ENCODE assay signal across 22 cellular contexts in the genomic region with DNA sequence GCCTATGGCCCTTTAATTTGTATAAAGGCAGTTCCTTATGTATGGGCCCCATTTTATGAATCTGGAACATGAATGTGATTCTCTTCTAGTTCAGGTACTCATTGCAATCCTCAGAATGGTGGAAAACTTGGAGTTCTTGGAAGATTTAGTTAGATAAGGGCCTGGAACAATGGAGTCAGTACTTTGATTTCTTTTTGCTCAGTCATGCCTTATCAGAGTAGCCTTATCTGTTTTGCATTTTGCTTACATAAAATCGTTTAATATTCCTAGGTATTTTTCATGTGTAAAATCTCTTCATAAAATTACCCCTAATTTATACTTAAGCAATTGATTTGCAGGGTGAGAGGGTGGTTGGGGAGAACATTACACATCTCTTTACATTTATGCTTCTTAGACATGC.
A peak's percentile ranks its signal among the peaks of the same experiment; 100 is the strongest.
DNase-seq lines count a peak whose midpoint lies in the region; ATAC-seq, FAIRE-seq and TF ChIP-seq lines count a peak whose summit lies in the region.
"Had no signal": no experiment of that assay in that cellular context is flagged by ENCODE, and none has a peak within 500 bp of the region (broad histone marks: within the 10 kb centered on the region; RNA-seq: fewer than 3 reads in every experiment).

No MANE protein-coding gene starts in this region.

- POLR2A ChIA-PET in HepG2 (lab: Yijun Ruan, JAX) (no interaction called here), WTC11 (lab: Charles Lee) (no interaction called here)

- H3K27me3 Mint-ChIP-seq in WTC11 (ENCODE audit: low read depth) = no peaks in the 10 kb centered on the region
- no peaks in the 10 kb centered on the region for H3K27me3 Mint-ChIP-seq in activated CD4-positive, alpha-beta T cell treated with anti-CD3 and anti-CD28 coated beads, Interleukin-2, amount 10 ng/mL, durations not matched to agents 24 days and 14 days
- H3K27me3 Mint-ChIP-seq: B cell; CD4-positive, CD25-positive, alpha-beta regulatory T cell had no signal

- BruUV-seq in HepG2 (replicated peaks; lab: Mats Ljungman, UMichigan) = no TSS peak

- no peaks in the 10 kb centered on the region for H3K9me2 ChIP-seq in neural cell (ENCODE audit: insufficient read depth, low read length)

- H3K4me3 ChIP-seq in HepG2 (replicated peaks in 1 of 3; ENCODE audit: insufficient read depth in 1 of 3, low read depth in 2 of 3, low read length in 3 of 3) (no peak overlapping the region), right lobe of liver (no peak overlapping the region), neural cell (ENCODE audit: low read length) (no peak overlapping the region)
- H3K4me3 ChIP-seq: GM23248, HAP-1 had no signal

- H4K20me1 ChIP-seq in HepG2 (ENCODE audit: insufficient read depth, low read length) = peaks cover 4% of the 10 kb centered on the region; the same call in 1 of the 2 replicates
- H4K20me1 ChIP-seq in neural cell (ENCODE audit: insufficient read depth) = no peaks in the 10 kb centered on the region

- H3K9ac ChIP-seq in HepG2 (ENCODE audit: insufficient read depth, low read depth, low read length) = no peak overlapping the region
- H3K9ac ChIP-seq in neural cell (ENCODE audit: low read length) = no peak overlapping the region
- H3K9ac ChIP-seq: GM23248 had no signal

- H3K4me1 ChIP-seq in HepG2 (ENCODE audit: insufficient read depth, low read length) (peaks cover 28% of the 10 kb centered on the region), right lobe of liver (peaks cover 0 to 3% (median 0%) of the 10 kb centered on the region in 4 donors)

- peak overlapping the region; percentile 66 for H3K27ac Mint-ChIP-seq in WTC11
- H3K27ac Mint-ChIP-seq in activated CD4-positive, alpha-beta T cell treated with anti-CD3 and anti-CD28 coated beads, Interleukin-2, amount 10 ng/mL, durations not matched to agents 24 days and 14 days = no peak overlapping the region
- H3K27ac Mint-ChIP-seq: B cell; CD4-positive, CD25-positive, alpha-beta regulatory T cell; CD8-positive, alpha-beta T cell; HFFc6 had no signal

- H3K4me3 Mint-ChIP-seq in WTC11 = no peak overlapping the region
- no peak overlapping the region for H3K4me3 Mint-ChIP-seq in activated CD4-positive, alpha-beta T cell treated with anti-CD3 and anti-CD28 coated beads, Interleukin-2, amount 10 ng/mL, durations not matched to agents 24 days and 14 days
- H3K4me3 Mint-ChIP-seq: B cell; CD4-positive, CD25-positive, alpha-beta regulatory T cell; CD8-positive, alpha-beta T cell; HFFc6 had no signal

- in situ Hi-C loops in HepG2 (cut with HindIII; ENCODE audit: extremely low pct_ligation_motif_present, low pct_unique_long_range_greater_than_20kb) = no loop called here

- H3K36me3 Mint-ChIP-seq in WTC11 = peaks cover 13% of the 10 kb centered on the region
- H3K36me3 Mint-ChIP-seq in activated CD4-positive, alpha-beta T cell treated with anti-CD3 and anti-CD28 coated beads, Interleukin-2, amount 10 ng/mL, durations not matched to agents 24 days and 14 days (ENCODE audit: low read depth) = peaks cover 22% of the 10 kb centered on the region

- H2AFZ ChIP-seq in HepG2 (ENCODE audit: low read length) (no peak overlapping the region), neural cell (ENCODE audit: low read depth, low read length) (no peak overlapping the region)
- H2AFZ ChIP-seq: GM23248 had no signal

- peaks cover 95% of the 10 kb centered on the region for H3K4me1 Mint-ChIP-seq in WTC11
- H3K4me1 Mint-ChIP-seq in activated CD4-positive, alpha-beta T cell treated with anti-CD3 and anti-CD28 coated beads, Interleukin-2, amount 10 ng/mL, durations not matched to agents 24 days and 14 days = peaks cover 77% of the 10 kb centered on the region

- WGBS in HepG2 (ENCODE audit: low lambda C conversion rate) = 28% methylated on average over 1 of the region's 1 CpG
- 22% methylated on average over 1 of the region's 1 CpG for WGBS in right lobe of liver (ENCODE audit: insufficient coverage, low coverage, low lambda C conversion rate, missing lambda C conversion rate)

- no peak for TF ChIP-seq EP300 in HepG2 (IDR thresholded peaks at IDR 0.05; ENCODE audit: low read depth in 2 of 2, low read length in 2 of 2)
- no peak for TF ChIP-seq EP300 in HepG2 (CRISPR knock-in tag; IDR thresholded peaks at IDR 0.05; ENCODE audit: borderline replicate concordance)
- no peak for TF ChIP-seq EP300 in neural cell (conservative IDR thresholded peaks at IDR 0.05; ENCODE audit: poor library complexity, severe bottlenecking)

- H3K27me3 ChIP-seq in HepG2 (ENCODE audit: control insufficient read depth in 1 of 2, insufficient read depth in 2 of 2, low read length in 2 of 2) = no peaks in the 10 kb centered on the region
- no peaks in the 10 kb centered on the region for H3K27me3 ChIP-seq in right lobe of liver
- no peaks in the 10 kb centered on the region for H3K27me3 ChIP-seq in neural cell (ENCODE audit: insufficient read depth, low read depth, low read length)

- no peak overlapping the region for H3K27ac ChIP-seq in HepG2 (ENCODE audit: extremely low read length, insufficient read depth, low read length)
- no peak overlapping the region for H3K27ac ChIP-seq in right lobe of liver
- peak overlapping the region; percentile 91 for H3K27ac ChIP-seq in neural cell (ENCODE audit: low read length)
- H3K27ac ChIP-seq: 22Rv1, GM23248 had no signal

- CTCF ChIA-PET in HepG2 (lab: Yijun Ruan, JAX; ENCODE audit: low intra/inter-chr PET ratio, low total read pairs) (no interaction called here), WTC11 (lab: Charles Lee) (no interaction called here)

- no peak overlapping the region for H3K4me2 ChIP-seq in HepG2 (ENCODE audit: low read depth, low read length)
- H3K4me2 ChIP-seq in neural cell (ENCODE audit: low read length) = no peak overlapping the region

- DNase-seq in HepG2 (ENCODE audit: low spot score) = no peak
- DNase-seq in right lobe of liver = no peak
- DNase-seq in WTC11 (ENCODE audit: low spot score) = no peak
- no peak for DNase-seq in activated CD4-positive, alpha-beta T cell treated with anti-CD3 and anti-CD28 coated beads, Interleukin-2, amount 10 ng/mL, durations not matched to agents 24 days and 14 days
- no peak for DNase-seq in stimulated activated CD4-positive, alpha-beta T cell treated with anti-CD3 and anti-CD28 coated beads, Interleukin-2, amount 100 ng/mL, for 24 hours
- no peak for DNase-seq in NK-92 treated with Interleukin-12 subunit alpha and Interleukin-12 subunit beta, amount 100 ng/mL, for 24 hours (lab: John Stamatoyannopoulos, UW)
- DNase-seq: C1 segment of cervical spinal cord; Caco-2; CD4-positive, CD25-positive, alpha-beta regulatory T cell; CD8-positive, alpha-beta T cell; DMS153; DND-41; GM23248; HFFc6 had no signal

- H3K79me2 ChIP-seq in HepG2 (ENCODE audit: insufficient read depth, low read length) (peaks cover 7% of the 10 kb centered on the region), neural cell (replicated peaks; ENCODE audit: insufficient read depth, low read length) (peaks cover 97% of the 10 kb centered on the region)

- intact Hi-C loops in HepG2 (cut with micrococcal nuclease; ENCODE audit: unreplicated experiment) = no loop called here
- intact Hi-C loops in right lobe of liver (cut with DNase I) = no loop called here
- intact Hi-C loops in activated CD4-positive, alpha-beta T cell treated with anti-CD3 and anti-CD28 coated beads, Interleukin-2, amount 10 ng/mL, durations not matched to agents 24 days and 14 days (cut with micrococcal nuclease) = no loop called here

- TF ChIP-seq POLR2A in HepG2 (IDR thresholded peaks at IDR 0.05; ENCODE audit: insufficient read depth in 1 of 2, low read depth in 2 of 2, low read length in 2 of 2) (no peak), right lobe of liver (IDR thresholded peaks at IDR 0.05) (no peak)

- no peaks in the 10 kb centered on the region for H3K9me3 Mint-ChIP-seq in WTC11
- no peaks in the 10 kb centered on the region for H3K9me3 Mint-ChIP-seq in activated CD4-positive, alpha-beta T cell treated with anti-CD3 and anti-CD28 coated beads, Interleukin-2, amount 10 ng/mL, durations not matched to agents 24 days and 14 days
- H3K9me3 Mint-ChIP-seq: CD4-positive, CD25-positive, alpha-beta regulatory T cell; CD8-positive, alpha-beta T cell; HFFc6 had no signal

- ATAC-seq in HepG2 (no peak), right lobe of liver (no peak), WTC11 (no peak)
- ATAC-seq: CD8-positive, alpha-beta T cell had no signal

- TF ChIP-seq CTCF in HepG2 (CRISPR knock-in tag; IDR thresholded peaks at IDR 0.05) (no peak), right lobe of liver (IDR thresholded peaks at IDR 0.05) (no peak), WTC11 (IDR thresholded peaks at IDR 0.05) (no peak), neural cell (IDR thresholded peaks at IDR 0.05; ENCODE audit: poor library complexity, severe bottlenecking) (no peak)

- peaks cover 4% of the 10 kb centered on the region for H3F3A ChIP-seq in neural cell (ENCODE audit: insufficient read depth, low read length, poor library complexity, severe bottlenecking)

- FAIRE-seq in HepG2 (lab: Jason Lieb, UNC) = no peak
- FAIRE-seq: A204.1, G401.6, GM12892, GM19239 had no signal

- H3K36me3 ChIP-seq in HepG2 (replicated peaks in 1 of 2; ENCODE audit: control insufficient read depth in 1 of 2, insufficient read depth in 2 of 2, low read length in 2 of 2) (peaks cover 0 to 2% of the 10 kb centered on the region in 2 experiments; a peak in 2 of 5 replicates), right lobe of liver (no peaks in the 10 kb centered on the region), neural cell (ENCODE audit: insufficient read depth, low read length) (peaks cover 2% of the 10 kb centered on the region)
- H3K36me3 ChIP-seq: HAP-1 had no signal

- H3K9me3 ChIP-seq in HepG2 (ENCODE audit: low read length) (no peaks in the 10 kb centered on the region), right lobe of liver (no peaks in the 10 kb centered on the region), neural cell (ENCODE audit: low read length) (no peaks in the 10 kb centered on the region)
- H3K9me3 ChIP-seq: Caco-2, HAP-1 had no signal

- TF ChIP-seq RAD21 in HepG2 (CRISPR knock-in tag; IDR thresholded peaks at IDR 0.05) = no peak
- TF ChIP-seq RAD21 in neural cell (conservative IDR thresholded peaks at IDR 0.05) = no peak

TF ChIP-seq in neural cell, 6 proteins besides CTCF, POLR2A, EP300 and RAD21 (continues in another document):
- TF ChIP-seq MXI1 (conservative IDR thresholded peaks at IDR 0.05; ENCODE audit: poor library complexity, severe bottlenecking) (no peak), POLR2AphosphoS5 (IDR thresholded peaks at IDR 0.05) (no peak)
